Comparison of ENCODE assay signal across 29 cellular contexts in genomic region chr1:58437623-58438022, GRCh38.
"Had no signal": no experiment of that assay in that cellular context is flagged by ENCODE, and none has a peak within 500 bp of the region (broad histone marks: within the 10 kb centered on the region; RNA-seq: fewer than 3 reads in every experiment).

No MANE protein-coding gene starts in this region.

- H3K9me3 ChIP-seq: breast epithelium, heart left ventricle, left lung, mucosa of descending colon, pancreas, prostate gland, sigmoid colon, stomach, thyroid gland, upper lobe of left lung, vagina had no signal

- H3K27me3 ChIP-seq: breast epithelium, heart left ventricle, left lung, pancreas, sigmoid colon, stomach, thyroid gland, upper lobe of left lung, vagina had no signal

- H3K36me3 ChIP-seq: breast epithelium, heart left ventricle, left lung, pancreas, prostate gland, sigmoid colon, thyroid gland, upper lobe of left lung, vagina had no signal

- ATAC-seq: esophagus mucosa; left lung; mucosa of descending colon; pancreas; stimulated activated naive B cell treated with anti-CD40 and anti-IgM and Interleukin-4, amounts not matched to agents 10 μg/mL and 1 μg/mL and 100 μg/mL, for 72 hours had no signal

- H3K4me3 ChIP-seq: breast epithelium, heart left ventricle, left lung, lung, mucosa of descending colon, pancreas, prostate gland, sigmoid colon, stomach, thyroid gland, upper lobe of left lung, vagina had no signal

- FAIRE-seq: endothelial cell of umbilical vein, islet of Langerhans, pancreas, small intestine had no signal

- DNase-seq: activated CD4-positive, alpha-beta T cell treated with anti-CD3 and anti-CD28 coated beads for 4 hours; activated CD4-positive, alpha-beta T cell treated with anti-CD3 and anti-CD28 coated beads, Interleukin-2, amount 50 U/mL, for 4 hours; activated effector memory CD4-positive, alpha-beta T cell treated with anti-CD3 and anti-CD28 coated beads, Interleukin-2, amount 50 U/mL, for 16 hours; activated naive CD4-positive, alpha-beta T cell treated with anti-CD3 and anti-CD28 coated beads for 36 hours; activated naive CD8-positive, alpha-beta T cell treated with anti-CD3 and anti-CD28 coated beads, Interleukin-2, amount 10 ng/mL, durations not matched to agents 7 days and 5 days; amygdala; central memory CD4-positive, alpha-beta T cell; foreskin fibroblast; hypothalamus; left lung; mucosa of descending colon; pancreas; retina; sigmoid colon; small intestine; stimulated activated CD4-positive, alpha-beta T cell treated with anti-CD3 and anti-CD28 coated beads, Interleukin-4, amount 100 ng/mL, for 4 hours; stimulated activated CD8-positive, alpha-beta memory T cell treated with anti-CD3 and anti-CD28 coated beads, Interleukin-4, amount 100 ng/mL, for 48 hours; stimulated activated naive B cell treated with anti-CD40 and anti-IgM and Interleukin-4, amounts not matched to agents 10 μg/mL and 1 μg/mL and 100 μg/mL, for 72 hours; stomach; thyroid gland; upper lobe of left lung had no signal

- H3K27ac ChIP-seq: breast epithelium, heart left ventricle, left lung, pancreas, prostate gland, sigmoid colon, stomach, thyroid gland, upper lobe of left lung, vagina had no signal

- H3K4me1 ChIP-seq: breast epithelium, left lung, pancreas, prostate gland, stomach had no signal
